In genomic region chr15:66948294-66948693, GRCh38 we compare ENCODE assay signal across 1 cellular context.
TF ChIP-seq lines count a peak whose summit lies in the region.

No MANE protein-coding gene starts in this region.

TF ChIP-seq in K562, 482 proteins besides CTCF, POLR2A, EP300 and RAD21:
- TF ChIP-seq TFE3 (CRISPR knock-in tag; IDR thresholded peaks at IDR 0.05) (peak; percentile 77), ATF3 (IDR thresholded peaks at IDR 0.05) (no peak), ATF3 (CRISPR knock-in tag; conservative IDR thresholded peaks at IDR 0.05) (no peak), ZEB2 (IDR thresholded peaks at IDR 0.05) (no peak), NR1H2 (CRISPR knock-in tag; IDR thresholded peaks at IDR 0.05) (no peak), SMAD3 (CRISPR knock-in tag; conservative IDR thresholded peaks at IDR 0.05) (no peak), BHLHE40 (IDR thresholded peaks at IDR 0.05; ENCODE audit: low read length) (peak; percentile 45; the same call in 1 of the 2 replicates), MAFG (tag; conservative IDR thresholded peaks at IDR 0.05) (peak; percentile 84), LCOR (CRISPR knock-in tag; IDR thresholded peaks at IDR 0.05) (no peak), MAFK (IDR thresholded peaks at IDR 0.05; ENCODE audit: low read length) (peak; percentile 59), HNRNPLL (IDR thresholded peaks at IDR 0.05; ENCODE audit: low read depth, low read length, poor library complexity, severe bottlenecking) (no peak), FOSL1 (tag; conservative IDR thresholded peaks at IDR 0.05) (peak; percentile 46; the same call in 1 of the 2 replicates), ZNF830 (CRISPR knock-in tag; IDR thresholded peaks at IDR 0.05) (no peak), MAFF (IDR thresholded peaks at IDR 0.05; ENCODE audit: low read length) (peak; percentile 34; the same call in 1 of the 2 replicates), POLR2G (IDR thresholded peaks at IDR 0.05; ENCODE audit: low read depth, low read length) (no peak), ZNF766 (CRISPR knock-in tag; conservative IDR thresholded peaks at IDR 0.05) (0 out of 2 replicates have a peak, but pooled peaks have one; percentile 18), ZNF316 (IDR thresholded peaks at IDR 0.05) (peak; percentile 82), C11orf30 (IDR thresholded peaks at IDR 0.05; ENCODE audit: low read depth) (peak; percentile 85)
- TF ChIP-seq, protein P1, sequence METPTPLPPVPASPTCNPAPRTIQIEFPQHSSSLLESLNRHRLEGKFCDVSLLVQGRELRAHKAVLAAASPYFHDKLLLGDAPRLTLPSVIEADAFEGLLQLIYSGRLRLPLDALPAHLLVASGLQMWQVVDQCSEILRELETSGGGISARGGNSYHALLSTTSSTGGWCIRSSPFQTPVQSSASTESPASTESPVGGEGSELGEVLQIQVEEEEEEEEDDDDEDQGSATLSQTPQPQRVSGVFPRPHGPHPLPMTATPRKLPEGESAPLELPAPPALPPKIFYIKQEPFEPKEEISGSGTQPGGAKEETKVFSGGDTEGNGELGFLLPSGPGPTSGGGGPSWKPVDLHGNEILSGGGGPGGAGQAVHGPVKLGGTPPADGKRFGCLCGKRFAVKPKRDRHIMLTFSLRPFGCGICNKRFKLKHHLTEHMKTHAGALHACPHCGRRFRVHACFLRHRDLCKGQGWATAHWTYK (CRISPR knock-in tag; IDR thresholded peaks at IDR 0.05) = peak; percentile 92; the same call in 1 of the 2 replicates
- TF ChIP-seq, protein P2, sequence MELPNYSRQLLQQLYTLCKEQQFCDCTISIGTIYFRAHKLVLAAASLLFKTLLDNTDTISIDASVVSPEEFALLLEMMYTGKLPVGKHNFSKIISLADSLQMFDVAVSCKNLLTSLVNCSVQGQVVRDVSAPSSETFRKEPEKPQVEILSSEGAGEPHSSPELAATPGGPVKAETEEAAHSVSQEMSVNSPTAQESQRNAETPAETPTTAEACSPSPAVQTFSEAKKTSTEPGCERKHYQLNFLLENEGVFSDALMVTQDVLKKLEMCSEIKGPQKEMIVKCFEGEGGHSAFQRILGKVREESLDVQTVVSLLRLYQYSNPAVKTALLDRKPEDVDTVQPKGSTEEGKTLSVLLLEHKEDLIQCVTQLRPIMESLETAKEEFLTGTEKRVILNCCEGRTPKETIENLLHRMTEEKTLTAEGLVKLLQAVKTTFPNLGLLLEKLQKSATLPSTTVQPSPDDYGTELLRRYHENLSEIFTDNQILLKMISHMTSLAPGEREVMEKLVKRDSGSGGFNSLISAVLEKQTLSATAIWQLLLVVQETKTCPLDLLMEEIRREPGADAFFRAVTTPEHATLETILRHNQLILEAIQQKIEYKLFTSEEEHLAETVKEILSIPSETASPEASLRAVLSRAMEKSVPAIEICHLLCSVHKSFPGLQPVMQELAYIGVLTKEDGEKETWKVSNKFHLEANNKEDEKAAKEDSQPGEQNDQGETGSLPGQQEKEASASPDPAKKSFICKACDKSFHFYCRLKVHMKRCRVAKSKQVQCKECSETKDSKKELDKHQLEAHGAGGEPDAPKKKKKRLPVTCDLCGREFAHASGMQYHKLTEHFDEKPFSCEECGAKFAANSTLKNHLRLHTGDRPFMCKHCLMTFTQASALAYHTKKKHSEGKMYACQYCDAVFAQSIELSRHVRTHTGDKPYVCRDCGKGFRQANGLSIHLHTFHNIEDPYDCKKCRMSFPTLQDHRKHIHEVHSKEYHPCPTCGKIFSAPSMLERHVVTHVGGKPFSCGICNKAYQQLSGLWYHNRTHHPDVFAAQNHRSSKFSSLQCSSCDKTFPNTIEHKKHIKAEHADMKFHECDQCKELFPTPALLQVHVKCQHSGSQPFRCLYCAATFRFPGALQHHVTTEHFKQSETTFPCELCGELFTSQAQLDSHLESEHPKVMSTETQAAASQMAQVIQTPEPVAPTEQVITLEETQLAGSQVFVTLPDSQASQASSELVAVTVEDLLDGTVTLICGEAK (IDR thresholded peaks at IDR 0.05) = no peak
- TF ChIP-seq, protein P2 (CRISPR knock-in tag; IDR thresholded peaks at IDR 0.05) = no peak
